ENCODE assay signal across 24 cellular contexts in genomic region chr7:152073352-152073751, GRCh38.
"Had no signal": no experiment of that assay in that cellular context is flagged by ENCODE, and none has a peak within 500 bp of the region (broad histone marks: within the 10 kb centered on the region; RNA-seq: fewer than 3 reads in every experiment).

No MANE protein-coding gene starts in this region.

- H3K27ac ChIP-seq: HL-60, KMS-11, SJSA1, SK-N-MC had no signal

- H3K4me2 ChIP-seq: KMS-11 had no signal

- DNase-seq: Kasumi-1, MV-4-11, NCI-H1048, NCI-H1105, NCI-H1417, NCI-H1436 treated with DMSO at 0.1 percent for 48 hours, NCI-H1694, NCI-H187 treated with DMSO at 0.1 percent for 48 hours, NCI-H2029 treated with DMSO at 0.1 percent for 48 hours, NCI-H226, NCI-H446, NCI-H510A, NCI-H524 treated with DMSO at 0.1 percent for 48 hours, NCI-H69, NCI-H774, Right ventricle myocardium superior, RPMI8226, SIG-M5 had no signal

- H3K36me3 ChIP-seq: SJSA1 had no signal

- H3K4me3 ChIP-seq: K562, SJSA1, SK-N-MC had no signal

- H3K9ac ChIP-seq: KMS-11 had no signal

- ATAC-seq: K562 had no signal

- H3K27me3 Mint-ChIP-seq: IgD-negative memory B cell had no signal

- H3K27me3 ChIP-seq: SJSA1 had no signal

- H3K9me3 ChIP-seq: SJSA1 had no signal

- H3K27ac Mint-ChIP-seq: IgD-negative memory B cell had no signal

- H3K4me3 Mint-ChIP-seq: IgD-negative memory B cell had no signal
